Comparison of ENCODE assay signal across 27 cellular contexts in genomic region chr3:27649277-27649676, GRCh38.
"Had no signal": no experiment of that assay in that cellular context is flagged by ENCODE, and none has a peak within 500 bp of the region (broad histone marks: within the 10 kb centered on the region; RNA-seq: fewer than 3 reads in every experiment).

No MANE protein-coding gene starts in this region.

- DNase-seq: colonic mucosa; cortex of kidney; effector CD8-positive, alpha-beta T cell; effector memory CD8-positive, alpha-beta T cell; endodermal cell; erythroblast; esophagus squamous epithelium; foreskin fibroblast; foreskin melanocyte; gastrocnemius medialis; glutamatergic neuron; head of caudate nucleus; heart right ventricle; hypothalamus; immature natural killer cell; islet precursor cell; left cardiac atrium; left lung; left ventricle myocardium superior; lower lobe of right lung; mesenchymal stem cell; midbrain; naive B cell had no signal

- H3K4me1 ChIP-seq: colonic mucosa, esophagus squamous epithelium, gastrocnemius medialis, heart right ventricle, left lung, lower lobe of right lung had no signal

- H3K9me3 ChIP-seq: colonic mucosa, esophagus squamous epithelium, gastrocnemius medialis, heart right ventricle, left lung, lower lobe of right lung had no signal

- H3K4me3 Mint-ChIP-seq: dendritic cell treated with granulocyte-macrophage colony-stimulating factor and Interleukin-4, amounts not matched to agents 40 ng/mL and 50 ng/mL, for 4 days; effector memory CD8-positive, alpha-beta T cell; endodermal cell; immature natural killer cell; naive B cell had no signal

- FAIRE-seq: endometrium had no signal

- H3K27ac ChIP-seq: colonic mucosa, epithelial cell of prostate, esophagus squamous epithelium, gastrocnemius medialis, heart right ventricle, left lung, lower lobe of right lung had no signal

- H3K27me3 Mint-ChIP-seq: dendritic cell treated with granulocyte-macrophage colony-stimulating factor and Interleukin-4, amounts not matched to agents 40 ng/mL and 50 ng/mL, for 4 days; effector memory CD8-positive, alpha-beta T cell had no signal

- H3K9me3 Mint-ChIP-seq: dendritic cell treated with granulocyte-macrophage colony-stimulating factor and Interleukin-4, amounts not matched to agents 40 ng/mL and 50 ng/mL, for 4 days; effector memory CD8-positive, alpha-beta T cell; endodermal cell; immature natural killer cell; naive B cell had no signal

- H3K36me3 Mint-ChIP-seq: naive B cell had no signal

- ATAC-seq: effector memory CD8-positive, alpha-beta T cell; esophagus mucosa; gastrocnemius medialis; heart right ventricle; left cardiac atrium; left lung; left ventricle myocardium superior; lower lobe of right lung had no signal

- H3K36me3 ChIP-seq: colonic mucosa, esophagus squamous epithelium, gastrocnemius medialis, heart right ventricle, left lung, lower lobe of right lung had no signal

- H3K4me1 Mint-ChIP-seq: immature natural killer cell, naive B cell had no signal

- H3K27me3 ChIP-seq: colonic mucosa, esophagus squamous epithelium, gastrocnemius medialis, left lung had no signal

- H3K27ac Mint-ChIP-seq: dendritic cell treated with granulocyte-macrophage colony-stimulating factor and Interleukin-4, amounts not matched to agents 40 ng/mL and 50 ng/mL, for 4 days; effector memory CD8-positive, alpha-beta T cell; endodermal cell; immature natural killer cell; naive B cell had no signal

- H3K4me3 ChIP-seq: colonic mucosa, esophagus squamous epithelium, gastrocnemius medialis, heart right ventricle, left lung, lower lobe of right lung had no signal
